18 cellular contexts compared by ENCODE assay signal in the genomic region with DNA sequence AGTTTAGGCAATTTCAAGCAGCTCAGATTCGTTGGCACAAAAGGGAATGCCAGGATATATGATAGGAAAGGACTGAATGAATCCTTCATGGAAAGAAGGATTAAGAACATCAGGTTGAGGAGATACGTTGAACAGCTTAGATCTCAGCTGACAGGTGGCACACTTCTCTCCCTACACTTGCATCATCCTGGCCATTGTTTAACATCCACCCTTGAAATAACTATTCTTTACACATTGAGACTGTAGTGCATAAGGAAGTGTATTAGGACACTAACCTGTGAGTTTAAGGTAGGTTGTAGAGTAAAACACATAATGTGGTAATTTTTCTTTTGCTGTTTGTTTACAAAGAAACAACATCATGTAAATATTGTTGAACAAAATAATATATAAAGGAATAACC.
DNase-seq lines count a peak whose midpoint lies in the region; ATAC-seq lines count a peak whose summit lies in the region.
"Had no signal": no experiment of that assay in that cellular context is flagged by ENCODE, and none has a peak within 500 bp of the region (broad histone marks: within the 10 kb centered on the region; RNA-seq: fewer than 3 reads in every experiment).

No MANE protein-coding gene starts in this region.

- H3K36me3 Mint-ChIP-seq in activated naive CD4-positive, alpha-beta T cell treated with anti-CD3 and anti-CD28 coated beads, Interleukin-2, amount 50 U/mL, for 24 hours = no peaks in the 10 kb centered on the region

- H3K27ac Mint-ChIP-seq in activated naive CD4-positive, alpha-beta T cell treated with anti-CD3 and anti-CD28 coated beads, Interleukin-2, amount 50 U/mL, for 24 hours = peak overlapping the region; percentile 33
- H3K27ac Mint-ChIP-seq: T-helper 1 cell treated with Interleukin-12 subunit alpha and Interleukin-12 subunit beta and Interleukin-4 antibody, amounts not matched to agents 30 μg/mL and 1 μg/mL, for 36 hours had no signal

- ATAC-seq in esophagus mucosa = peak; percentile 55
- no peak for ATAC-seq in GM21390 (IDR thresholded peaks at IDR 0.05; ENCODE audit: unreplicated experiment)
- ATAC-seq: HCT116, Right ventricle myocardium inferior had no signal

- no peak overlapping the region for H3K4me3 Mint-ChIP-seq in activated naive CD4-positive, alpha-beta T cell treated with anti-CD3 and anti-CD28 coated beads, Interleukin-2, amount 50 U/mL, for 24 hours
- H3K4me3 Mint-ChIP-seq: CD8-positive, alpha-beta memory T cell; IgD-negative memory B cell; T-helper 1 cell treated with Interleukin-12 subunit alpha and Interleukin-12 subunit beta and Interleukin-4 antibody, amounts not matched to agents 30 μg/mL and 1 μg/mL, for 36 hours had no signal

- H3K9me3 Mint-ChIP-seq in activated naive CD4-positive, alpha-beta T cell treated with anti-CD3 and anti-CD28 coated beads, Interleukin-2, amount 50 U/mL, for 24 hours = peaks cover 8% of the 10 kb centered on the region

- DNase-seq in activated naive CD4-positive, alpha-beta T cell (lab: John Stamatoyannopoulos, UW) = no peak
- DNase-seq in NCI-H524 treated with DMSO at 0.1 percent for 48 hours (lab: John Stamatoyannopoulos, UW) (peak; percentile 9), SK-N-DZ (ENCODE audit: low spot score) (no peak), 8988T (no peak)
- DNase-seq: CD8-positive, alpha-beta memory T cell; GOT3; NCI-H1105; NCI-H146; NCI-H2029; NCI-H446; NCI-H748 treated with DMSO at 0.1 percent for 48 hours had no signal

- H3K4me1 Mint-ChIP-seq in activated naive CD4-positive, alpha-beta T cell treated with anti-CD3 and anti-CD28 coated beads, Interleukin-2, amount 50 U/mL, for 24 hours = peaks cover 9% of the 10 kb centered on the region
- H3K4me1 Mint-ChIP-seq: CD8-positive, alpha-beta memory T cell had no signal

- H3K27me3 Mint-ChIP-seq in activated naive CD4-positive, alpha-beta T cell treated with anti-CD3 and anti-CD28 coated beads, Interleukin-2, amount 50 U/mL, for 24 hours = no peaks in the 10 kb centered on the region
- H3K27me3 Mint-ChIP-seq: IgD-negative memory B cell had no signal
